20 cellular contexts compared by ENCODE assay signal in genomic region chr3:10740954-10741353, GRCh38.
DNase-seq lines count a peak whose midpoint lies in the region; ATAC-seq and TF ChIP-seq lines count a peak whose summit lies in the region.
"Had no signal": no experiment of that assay in that cellular context is flagged by ENCODE, and none has a peak within 500 bp of the region (broad histone marks: within the 10 kb centered on the region; RNA-seq: fewer than 3 reads in every experiment).

No MANE protein-coding gene starts in this region.

- H3K9ac ChIP-seq in BLaER1 (no peak overlapping the region), mesendoderm (ENCODE audit: low read length) (no peak overlapping the region)
- H3K9ac ChIP-seq: GM23248 had no signal

- no peak overlapping the region for H3K27ac Mint-ChIP-seq in activated CD8-positive, alpha-beta memory T cell treated with anti-CD3 and anti-CD28 coated beads, Interleukin-2, amount 10 ng/mL, durations not matched to agents 7 days and 5 days
- no peak overlapping the region for H3K27ac Mint-ChIP-seq in GM23338
- H3K27ac Mint-ChIP-seq: CD14-positive monocyte; CD4-positive, alpha-beta T cell; CD8-positive, alpha-beta memory T cell; H9; HFFc6 had no signal

- H3K4me1 Mint-ChIP-seq in activated CD8-positive, alpha-beta memory T cell treated with anti-CD3 and anti-CD28 coated beads, Interleukin-2, amount 10 ng/mL, durations not matched to agents 7 days and 5 days = no peaks in the 10 kb centered on the region
- peaks cover 4% of the 10 kb centered on the region; the same call in 1 of the 3 replicates for H3K4me1 Mint-ChIP-seq in GM23338

- peak; percentile 7 for DNase-seq in activated CD8-positive, alpha-beta memory T cell treated with anti-CD3 and anti-CD28 coated beads for 24 hours
- no peak for DNase-seq in activated CD8-positive, alpha-beta memory T cell treated with anti-CD3 and anti-CD28 coated beads, Interleukin-2, amount 10 ng/mL, durations not matched to agents 7 days and 5 days
- peak; percentile 47 for DNase-seq in coronary artery (ENCODE audit: low spot score)
- DNase-seq in GM23338 (ENCODE audit: low spot score) = no peak
- DNase-seq in mesendoderm = no peak
- DNase-seq: 8988T; CD4-positive, alpha-beta T cell; CD8-positive, alpha-beta memory T cell; DMS 273 treated with DMSO at 0.1 percent for 48 hours; DMS79; EL; GDM1; GM23248; H9; HFFc6 had no signal

- H3K4me1 ChIP-seq in BLaER1 (peaks cover 34% of the 10 kb centered on the region), GM23338 (ENCODE audit: insufficient read depth) (no peaks in the 10 kb centered on the region), mesendoderm (ENCODE audit: control insufficient read depth, low read depth, low read length) (no peaks in the 10 kb centered on the region)

- H3K56ac ChIP-seq in mesendoderm (ENCODE audit: low read length) = no peak overlapping the region

- H2BK15ac ChIP-seq in mesendoderm (replicated peaks; ENCODE audit: low read depth) = no peak overlapping the region

- H4K8ac ChIP-seq in mesendoderm (ENCODE audit: low read depth, low read length) = no peak overlapping the region

- no peaks in the 10 kb centered on the region for H3K9me2 ChIP-seq in GM23338 (ENCODE audit: insufficient read depth)

- no peak overlapping the region for H4K5ac ChIP-seq in mesendoderm (ENCODE audit: low read length)

- no peaks in the 10 kb centered on the region for H3K79me1 ChIP-seq in mesendoderm (ENCODE audit: low read length)

- no peak overlapping the region for H2BK120ac ChIP-seq in mesendoderm (ENCODE audit: low read depth, low read length)

- H3F3A ChIP-seq in GM23338 (replicated peaks; ENCODE audit: low read depth) = no peaks in the 10 kb centered on the region

- H2AFZ ChIP-seq in GM23338 = no peak overlapping the region
- H2AFZ ChIP-seq: GM23248 had no signal

- no peaks in the 10 kb centered on the region for H3K36me3 Mint-ChIP-seq in activated CD8-positive, alpha-beta memory T cell treated with anti-CD3 and anti-CD28 coated beads, Interleukin-2, amount 10 ng/mL, durations not matched to agents 7 days and 5 days
- no peaks in the 10 kb centered on the region for H3K36me3 Mint-ChIP-seq in GM23338 (ENCODE audit: low read depth)
- H3K36me3 Mint-ChIP-seq: CD14-positive monocyte; CD8-positive, alpha-beta memory T cell had no signal

- H3K4me3 ChIP-seq in BLaER1 (no peak overlapping the region), coronary artery (no peak overlapping the region), GM23338 (no peak overlapping the region), mesendoderm (ENCODE audit: low read length) (no peak overlapping the region)
- H3K4me3 ChIP-seq: GM12878, GM23248 had no signal

- peaks cover 17% of the 10 kb centered on the region for H3K27me3 Mint-ChIP-seq in activated CD8-positive, alpha-beta memory T cell treated with anti-CD3 and anti-CD28 coated beads, Interleukin-2, amount 10 ng/mL, durations not matched to agents 7 days and 5 days
- H3K27me3 Mint-ChIP-seq in GM23338 (ENCODE audit: insufficient read depth, low read depth, poor library complexity) = peaks cover 22% of the 10 kb centered on the region

- no peak overlapping the region for H3K4ac ChIP-seq in mesendoderm (ENCODE audit: low read depth, low read length)

- no peak for ATAC-seq in activated CD8-positive, alpha-beta memory T cell treated with anti-CD3 and anti-CD28 coated beads, Interleukin-2, amount 10 ng/mL, durations not matched to agents 7 days and 5 days
- ATAC-seq in GM23338 (no peak), HG03196 (IDR thresholded peaks at IDR 0.05; ENCODE audit: unreplicated experiment) (no peak)
- ATAC-seq: GM12878, HCT116 had no signal

- no peak overlapping the region for H2BK5ac ChIP-seq in mesendoderm (ENCODE audit: low read length)

- H3K9me3 Mint-ChIP-seq in activated CD8-positive, alpha-beta memory T cell treated with anti-CD3 and anti-CD28 coated beads, Interleukin-2, amount 10 ng/mL, durations not matched to agents 7 days and 5 days (ENCODE audit: low read depth) = no peaks in the 10 kb centered on the region
- H3K9me3 Mint-ChIP-seq in GM23338 = no peaks in the 10 kb centered on the region; the same call in 2 of the 3 replicates
- H3K9me3 Mint-ChIP-seq: CD4-positive, alpha-beta T cell; H9; HFFc6 had no signal

- H3K23ac ChIP-seq in mesendoderm (ENCODE audit: low read length) = no peak overlapping the region

- peak overlapping the region; percentile 87 for H3K4me2 ChIP-seq in BLaER1
- no peak overlapping the region for H3K4me2 ChIP-seq in GM23338
- H3K4me2 ChIP-seq in mesendoderm (ENCODE audit: low read length) = no peak overlapping the region

- no peak overlapping the region for H3K18ac ChIP-seq in mesendoderm (ENCODE audit: low read length)

- H3K79me2 ChIP-seq in GM23338 (replicated peaks; ENCODE audit: insufficient read depth) = no peaks in the 10 kb centered on the region
- H3K79me2 ChIP-seq in mesendoderm (ENCODE audit: control insufficient read depth, insufficient read depth, low read length) = no peaks in the 10 kb centered on the region

- H3K27ac ChIP-seq in BLaER1 (no peak overlapping the region), coronary artery (no peak overlapping the region), GM23338 (ENCODE audit: low read depth) (no peak overlapping the region), mesendoderm (ENCODE audit: low read depth, low read length) (no peak overlapping the region)
- H3K27ac ChIP-seq: GM23248 had no signal

- H3K36me3 ChIP-seq in BLaER1 (no peaks in the 10 kb centered on the region), GM23338 (ENCODE audit: insufficient read depth) (no peaks in the 10 kb centered on the region), mesendoderm (ENCODE audit: control insufficient read depth, insufficient read depth, low read length) (no peaks in the 10 kb centered on the region)

- WGBS in mesendoderm (ENCODE audit: extremely low coverage, insufficient coverage, low lambda C conversion rate) = no CpG with 5 or more reads among the region's 4 CpGs

- no peaks in the 10 kb centered on the region for H3K27me3 ChIP-seq in BLaER1
- peaks cover 12% of the 10 kb centered on the region; the same call in 1 of the 2 replicates for H3K27me3 ChIP-seq in GM23338 (ENCODE audit: insufficient read depth)
- H3K27me3 ChIP-seq in mesendoderm (ENCODE audit: insufficient read depth, low read length, poor library complexity) = no peaks in the 10 kb centered on the region

- H3K4me3 Mint-ChIP-seq in activated CD8-positive, alpha-beta memory T cell treated with anti-CD3 and anti-CD28 coated beads, Interleukin-2, amount 10 ng/mL, durations not matched to agents 7 days and 5 days = no peak overlapping the region
- H3K4me3 Mint-ChIP-seq in GM23338 = no peak overlapping the region
- H3K4me3 Mint-ChIP-seq: CD14-positive monocyte; CD4-positive, alpha-beta T cell; CD8-positive, alpha-beta memory T cell; H9; HFFc6 had no signal

- H4K20me1 ChIP-seq in BLaER1 = no peaks in the 10 kb centered on the region
- no peaks in the 10 kb centered on the region for H4K20me1 ChIP-seq in GM23338 (replicated peaks; ENCODE audit: insufficient read depth)

- no peak for TF ChIP-seq CTCF in coronary artery (IDR thresholded peaks at IDR 0.05)
- no peak for TF ChIP-seq CTCF in GM23338 (conservative IDR thresholded peaks at IDR 0.05; ENCODE audit: low read depth in 2 of 2)

- no peak overlapping the region for H2AK5ac ChIP-seq in mesendoderm (ENCODE audit: low read length)

- H3K9me3 ChIP-seq in BLaER1 = no peaks in the 10 kb centered on the region

- CTCF ChIA-PET in activated CD8-positive, alpha-beta memory T cell treated with anti-CD3 and anti-CD28 coated beads, Interleukin-2, amount 10 ng/mL, durations not matched to agents 7 days and 5 days (lab: Charles Lee) = interaction anchor here (0.7 to 1.9 kb wide), 3 partner anchors 8 to 323 kb away, joined by 3 to 5 read pairs (median 5); no protein-coding TSS in a partner anchor

TF ChIP-seq in GM23338, 12 proteins besides CTCF, POLR2A, EP300 and RAD21 (continues in another document):
- TF ChIP-seq ETS1 (IDR thresholded peaks at IDR 0.05) (no peak), EZH2 (IDR thresholded peaks at IDR 0.05; ENCODE audit: low read depth, unreplicated experiment) (no peak), ZNF331 (CRISPR knock-in tag; IDR thresholded peaks at IDR 0.05; ENCODE audit: low read depth) (no peak)

Comparison
In these comparisons a context has a peak if more than half of its experiments do, and no peak if none do; other contexts are left out.
1. DNase-seq: peak in activated CD8-positive, alpha-beta memory T cell treated with anti-CD3 and anti-CD28 coated beads for 24 hours (single experiment) and coronary artery (single experiment); none in activated CD8-positive, alpha-beta memory T cell treated with anti-CD3 and anti-CD28 coated beads, Interleukin-2, amount 10 ng/mL, durations not matched to agents 7 days and 5 days (single experiment), GM23338 (single experiment) and mesendoderm (single experiment).